In the genomic region with DNA sequence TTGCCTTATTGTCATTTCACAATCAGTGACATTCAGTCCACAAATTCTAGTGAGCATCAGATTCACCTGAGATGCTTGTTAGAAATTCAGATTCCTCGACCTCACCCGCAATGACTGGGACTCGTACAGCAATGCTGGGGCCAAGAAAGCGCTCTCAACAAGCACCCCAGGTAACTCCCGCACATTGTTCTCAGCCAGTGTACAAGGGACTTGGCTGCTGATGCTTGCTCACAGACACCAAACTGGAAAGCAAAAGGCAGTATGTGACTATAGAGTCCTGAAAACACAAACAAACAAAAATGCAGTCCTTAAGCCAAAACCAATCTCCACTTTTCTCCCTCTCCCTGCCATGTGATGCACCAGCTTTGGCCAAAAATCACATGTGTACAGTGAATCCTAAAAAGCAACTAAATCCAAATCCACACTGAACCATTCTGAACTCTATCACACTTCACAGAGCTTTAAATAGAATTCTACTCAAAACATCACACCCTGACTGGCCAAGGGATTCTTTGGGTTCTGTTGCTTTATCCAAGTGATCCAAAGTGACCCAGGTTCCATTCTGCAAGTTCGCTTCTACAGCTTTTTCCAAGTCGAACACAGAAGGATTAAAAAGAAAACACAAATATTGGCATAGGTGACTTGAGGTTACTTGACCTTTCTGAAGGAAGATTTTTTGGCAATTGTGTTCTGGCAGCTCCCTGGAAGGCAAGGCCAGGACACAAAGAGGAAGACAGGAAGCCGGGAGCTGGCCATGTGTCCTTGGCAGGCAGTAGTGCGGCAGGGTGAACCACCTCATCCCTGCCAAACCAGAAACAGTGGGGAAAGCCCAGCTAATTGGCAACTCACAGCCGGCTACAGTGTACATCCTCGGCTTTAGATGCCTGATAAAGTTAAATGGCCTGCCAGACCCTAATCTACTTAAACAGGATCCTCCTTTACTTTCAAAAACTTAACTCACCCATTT, we compare ENCODE assay signal across 1 cellular context.
TF ChIP-seq lines count a peak whose summit lies in the region.

No MANE protein-coding gene starts in this region.

TF ChIP-seq in GM23338, 12 proteins besides CTCF, POLR2A, EP300 and RAD21 (continued from another document):
- TF ChIP-seq ZNF462 (CRISPR knock-in tag; IDR thresholded peaks at IDR 0.05) (no peak), STAT1 (IDR thresholded peaks at IDR 0.05; ENCODE audit: unreplicated experiment) (no peak), ZNF114 (CRISPR knock-in tag; IDR thresholded peaks at IDR 0.05) (no peak), ZNF331 (CRISPR knock-in tag; IDR thresholded peaks at IDR 0.05; ENCODE audit: low read depth) (no peak)
- TF ChIP-seq, protein P1, sequence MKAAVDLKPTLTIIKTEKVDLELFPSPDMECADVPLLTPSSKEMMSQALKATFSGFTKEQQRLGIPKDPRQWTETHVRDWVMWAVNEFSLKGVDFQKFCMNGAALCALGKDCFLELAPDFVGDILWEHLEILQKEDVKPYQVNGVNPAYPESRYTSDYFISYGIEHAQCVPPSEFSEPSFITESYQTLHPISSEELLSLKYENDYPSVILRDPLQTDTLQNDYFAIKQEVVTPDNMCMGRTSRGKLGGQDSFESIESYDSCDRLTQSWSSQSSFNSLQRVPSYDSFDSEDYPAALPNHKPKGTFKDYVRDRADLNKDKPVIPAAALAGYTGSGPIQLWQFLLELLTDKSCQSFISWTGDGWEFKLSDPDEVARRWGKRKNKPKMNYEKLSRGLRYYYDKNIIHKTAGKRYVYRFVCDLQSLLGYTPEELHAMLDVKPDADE (IDR thresholded peaks at IDR 0.05), result no peak
